In genomic region chr3:171172070-171172469, GRCh38 we compare ENCODE assay signal across 13 cellular contexts.
A peak's percentile ranks its signal among the peaks of the same experiment; 100 is the strongest.
DNase-seq lines count a peak whose midpoint lies in the region; ATAC-seq and TF ChIP-seq lines count a peak whose summit lies in the region.
"Had no signal": no experiment of that assay in that cellular context is flagged by ENCODE, and none has a peak within 500 bp of the region (broad histone marks: within the 10 kb centered on the region; RNA-seq: fewer than 3 reads in every experiment).

No MANE protein-coding gene starts in this region.

- H3F3A ChIP-seq in Loucy (ENCODE audit: low read depth) = no peaks in the 10 kb centered on the region

- H3K9me3 ChIP-seq in cardiac muscle cell (ENCODE audit: low read depth) (no peaks in the 10 kb centered on the region), right cardiac atrium (ENCODE audit: control insufficient read depth, low read length) (no peaks in the 10 kb centered on the region), Loucy (ENCODE audit: insufficient read depth, low read depth, low read length) (no peaks in the 10 kb centered on the region), heart left ventricle (no peaks in the 10 kb centered on the region)
- H3K9me3 ChIP-seq: heart right ventricle had no signal

- H3K36me3 Mint-ChIP-seq in immature natural killer cell = peaks cover 21 to 53% (median 24%) of the 10 kb centered on the region in 3 donors

- H3K4me1 ChIP-seq in cardiac muscle cell (ENCODE audit: low read depth) (peaks cover 22% of the 10 kb centered on the region), right cardiac atrium (ENCODE audit: control insufficient read depth, insufficient read depth, low read length) (peaks cover 7% of the 10 kb centered on the region), Loucy (ENCODE audit: insufficient read depth, low read length, poor library complexity, severe bottlenecking) (no peaks in the 10 kb centered on the region), heart left ventricle (peaks cover 0 to 32% (median 15%) of the 10 kb centered on the region in 12 donors)

- ATAC-seq in right cardiac atrium = no peak
- ATAC-seq in HG03378 (IDR thresholded peaks at IDR 0.05; ENCODE audit: unreplicated experiment) = no peak
- ATAC-seq in heart left ventricle = no peak
- ATAC-seq: heart right ventricle had no signal

- H3K4me2 ChIP-seq in Loucy (ENCODE audit: low read depth, low read length, poor library complexity, severe bottlenecking) = no peak overlapping the region

- H3K36me3 ChIP-seq in cardiac muscle cell (peaks cover 8% of the 10 kb centered on the region), Loucy (ENCODE audit: insufficient read depth, low read length) (peaks cover 74% of the 10 kb centered on the region), heart left ventricle (peaks cover 0 to under 1% (median 0%) of the 10 kb centered on the region in 9 donors)

- no peaks in the 10 kb centered on the region for H3K27me3 Mint-ChIP-seq in immature natural killer cell (ENCODE audit: low read depth in 3 of 3)
- H3K27me3 Mint-ChIP-seq: stimulated activated naive CD8-positive, alpha-beta T cell treated with anti-CD3 and anti-CD28 coated beads, Interleukin-15, Interleukin-2, amounts not matched to agents 100 ng/mL and 50 ng/mL, for 24 hours had no signal

- H3K4me3 ChIP-seq in cardiac muscle cell (no peak overlapping the region), right cardiac atrium (ENCODE audit: low read length) (no peak overlapping the region), Loucy (ENCODE audit: low read length, poor library complexity, severe bottlenecking) (no peak overlapping the region), choroid plexus epithelial cell (ENCODE audit: low read depth, low read length) (no peak overlapping the region), heart left ventricle (no peak overlapping the region)
- H3K4me3 ChIP-seq: heart right ventricle, skin epidermis had no signal

- no peak overlapping the region for H3K4me3 Mint-ChIP-seq in immature natural killer cell
- H3K4me3 Mint-ChIP-seq: activated T-helper 1 cell treated with anti-CD3 and anti-CD28 coated beads, Interleukin-12 subunit alpha, Interleukin-12 subunit beta, Interleukin-2, Interleukin-4 antibody, amounts not matched to agents 30 ng/mL and 10 ng/mL and 1 ng/mL, durations not matched to agents 14 hours and 24 hours and 36 hours; stimulated activated naive CD8-positive, alpha-beta T cell treated with anti-CD3 and anti-CD28 coated beads, Interleukin-15, Interleukin-2, amounts not matched to agents 100 ng/mL and 50 ng/mL, for 24 hours had no signal

- H3K9me2 ChIP-seq in Loucy (replicated peaks; ENCODE audit: low read depth, low read length) = no peaks in the 10 kb centered on the region

- WGBS in right cardiac atrium = 79% methylated on average over 4 of the region's 4 CpGs
- WGBS in heart left ventricle, 4 donors = 79 to 85% (median 81%) methylated on average over 4 of the region's 4 CpGs

- no peaks in the 10 kb centered on the region for H3K79me2 ChIP-seq in Loucy (ENCODE audit: insufficient read depth, low read length)

- no peak overlapping the region for H2AFZ ChIP-seq in Loucy (ENCODE audit: low read length)

- H3K27me3 ChIP-seq in cardiac muscle cell = no peaks in the 10 kb centered on the region
- no peaks in the 10 kb centered on the region for H3K27me3 ChIP-seq in right cardiac atrium (ENCODE audit: control insufficient read depth, insufficient read depth)
- no peaks in the 10 kb centered on the region for H3K27me3 ChIP-seq in Loucy (ENCODE audit: insufficient read depth, low read length, poor library complexity, severe bottlenecking)
- no peaks in the 10 kb centered on the region for H3K27me3 ChIP-seq in heart left ventricle
- H3K27me3 ChIP-seq: heart right ventricle had no signal

- H3K27ac ChIP-seq in cardiac muscle cell (no peak overlapping the region), right cardiac atrium (ENCODE audit: low read length) (no peak overlapping the region), heart left ventricle (no peak overlapping the region)
- H3K27ac ChIP-seq: heart right ventricle, skin epidermis had no signal

- H3K27ac Mint-ChIP-seq in immature natural killer cell = peak overlapping the region in 1 of 6 donors; percentile 11
- H3K27ac Mint-ChIP-seq: activated T-helper 1 cell treated with anti-CD3 and anti-CD28 coated beads, Interleukin-12 subunit alpha, Interleukin-12 subunit beta, Interleukin-2, Interleukin-4 antibody, amounts not matched to agents 30 ng/mL and 10 ng/mL and 1 ng/mL, durations not matched to agents 14 hours and 24 hours and 36 hours; stimulated activated naive CD8-positive, alpha-beta T cell treated with anti-CD3 and anti-CD28 coated beads, Interleukin-15, Interleukin-2, amounts not matched to agents 100 ng/mL and 50 ng/mL, for 24 hours had no signal

- peaks cover 0 to 2% of the 10 kb centered on the region in 2 donors for H3K4me1 Mint-ChIP-seq in immature natural killer cell

- no peaks in the 10 kb centered on the region for H4K20me1 ChIP-seq in Loucy (ENCODE audit: insufficient read depth, low read length, poor library complexity, severe bottlenecking)

- no peak for DNase-seq in cardiac muscle cell (ENCODE audit: low read depth in 1 of 2, low spot score in 1 of 2)
- no peak for DNase-seq in right cardiac atrium
- no peak for DNase-seq in choroid plexus epithelial cell (ENCODE audit: low read depth)
- DNase-seq in stimulated activated CD8-positive, alpha-beta memory T cell treated with anti-CD3 and anti-CD28 coated beads, Interleukin-4, amount 100 ng/mL, for 48 hours = peak; percentile 49
- no peak for DNase-seq in immature natural killer cell
- no peak for DNase-seq in heart left ventricle
- DNase-seq: cortex of kidney, heart right ventricle had no signal

- no peaks in the 10 kb centered on the region for H3K9me3 Mint-ChIP-seq in immature natural killer cell
- H3K9me3 Mint-ChIP-seq: activated T-helper 1 cell treated with anti-CD3 and anti-CD28 coated beads, Interleukin-12 subunit alpha, Interleukin-12 subunit beta, Interleukin-2, Interleukin-4 antibody, amounts not matched to agents 30 ng/mL and 10 ng/mL and 1 ng/mL, durations not matched to agents 14 hours and 24 hours and 36 hours; stimulated activated naive CD8-positive, alpha-beta T cell treated with anti-CD3 and anti-CD28 coated beads, Interleukin-15, Interleukin-2, amounts not matched to agents 100 ng/mL and 50 ng/mL, for 24 hours had no signal

- H3K9ac ChIP-seq in Loucy (ENCODE audit: low read depth, low read length, poor library complexity, severe bottlenecking) = no peak overlapping the region

- no peak for TF ChIP-seq POLR2A in heart left ventricle (IDR thresholded peaks at IDR 0.05)

- intact Hi-C loops in right cardiac atrium (cut with DNase I) (loop anchor here in 2 of 4 donors (10.0 kb wide), 2 partner anchors 143 to 393 kb away; no protein-coding TSS in a partner anchor), heart left ventricle (cut with DNase I) (loop anchor here in 1 of 10 donors (10.0 kb wide), 2 partner anchors 113 to 207 kb away; no protein-coding TSS in a partner anchor)

- TF ChIP-seq CTCF in cardiac muscle cell (IDR thresholded peaks at IDR 0.05; ENCODE audit: low read depth, low read length) = peak; percentile 20
- TF ChIP-seq CTCF in Loucy (conservative IDR thresholded peaks at IDR 0.05; ENCODE audit: low read length) = peak; percentile 71
- peak; percentile 22 for TF ChIP-seq CTCF in choroid plexus epithelial cell (conservative IDR thresholded peaks at IDR 0.05; ENCODE audit: low read depth, low read length)
- TF ChIP-seq CTCF in heart left ventricle (IDR thresholded peaks at IDR 0.05) = peak in 6 of 12 donors; percentile 6 to 26 (median 16)
